Comparison of ENCODE assay signal across 1 cellular context in the genomic region with DNA sequence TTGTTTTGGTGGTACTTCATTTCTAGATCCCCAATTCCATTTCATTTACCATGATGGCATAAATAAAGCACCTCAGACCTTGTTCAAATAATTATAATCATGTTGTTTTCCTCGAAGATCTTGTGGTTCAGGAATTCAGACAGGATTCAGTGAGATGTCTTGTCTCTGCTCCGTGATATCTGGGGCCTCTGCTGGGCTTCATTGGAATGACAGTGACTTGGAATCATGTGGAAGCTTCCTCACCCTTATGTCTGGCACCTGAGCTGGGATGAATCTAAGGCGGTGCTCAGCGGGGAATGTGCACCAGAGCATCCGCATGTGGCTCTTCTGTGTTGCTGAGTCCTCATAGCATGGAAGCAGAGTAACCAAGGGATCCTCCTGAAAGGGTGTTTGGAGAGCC.
TF ChIP-seq lines count a peak whose summit lies in the region.

No MANE protein-coding gene starts in this region.

TF ChIP-seq in HepG2, 621 proteins besides CTCF, POLR2A, EP300 and RAD21 (continued from another document):
- TF ChIP-seq, protein P1, sequence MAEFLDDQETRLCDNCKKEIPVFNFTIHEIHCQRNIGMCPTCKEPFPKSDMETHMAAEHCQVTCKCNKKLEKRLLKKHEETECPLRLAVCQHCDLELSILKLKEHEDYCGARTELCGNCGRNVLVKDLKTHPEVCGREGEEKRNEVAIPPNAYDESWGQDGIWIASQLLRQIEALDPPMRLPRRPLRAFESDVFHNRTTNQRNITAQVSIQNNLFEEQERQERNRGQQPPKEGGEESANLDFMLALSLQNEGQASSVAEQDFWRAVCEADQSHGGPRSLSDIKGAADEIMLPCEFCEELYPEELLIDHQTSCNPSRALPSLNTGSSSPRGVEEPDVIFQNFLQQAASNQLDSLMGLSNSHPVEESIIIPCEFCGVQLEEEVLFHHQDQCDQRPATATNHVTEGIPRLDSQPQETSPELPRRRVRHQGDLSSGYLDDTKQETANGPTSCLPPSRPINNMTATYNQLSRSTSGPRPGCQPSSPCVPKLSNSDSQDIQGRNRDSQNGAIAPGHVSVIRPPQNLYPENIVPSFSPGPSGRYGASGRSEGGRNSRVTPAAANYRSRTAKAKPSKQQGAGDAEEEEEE (CRISPR knock-in tag; IDR thresholded peaks at IDR 0.05; ENCODE audit: borderline replicate concordance): no peak
- no peak for TF ChIP-seq ZMYM3 (CRISPR knock-in tag; IDR thresholded peaks at IDR 0.05)
- no peak for TF ChIP-seq MIXL1 (CRISPR knock-in tag; IDR thresholded peaks at IDR 0.05)
- TF ChIP-seq TOE1 (CRISPR knock-in tag; IDR thresholded peaks at IDR 0.05): no peak
- TF ChIP-seq, protein P2, sequence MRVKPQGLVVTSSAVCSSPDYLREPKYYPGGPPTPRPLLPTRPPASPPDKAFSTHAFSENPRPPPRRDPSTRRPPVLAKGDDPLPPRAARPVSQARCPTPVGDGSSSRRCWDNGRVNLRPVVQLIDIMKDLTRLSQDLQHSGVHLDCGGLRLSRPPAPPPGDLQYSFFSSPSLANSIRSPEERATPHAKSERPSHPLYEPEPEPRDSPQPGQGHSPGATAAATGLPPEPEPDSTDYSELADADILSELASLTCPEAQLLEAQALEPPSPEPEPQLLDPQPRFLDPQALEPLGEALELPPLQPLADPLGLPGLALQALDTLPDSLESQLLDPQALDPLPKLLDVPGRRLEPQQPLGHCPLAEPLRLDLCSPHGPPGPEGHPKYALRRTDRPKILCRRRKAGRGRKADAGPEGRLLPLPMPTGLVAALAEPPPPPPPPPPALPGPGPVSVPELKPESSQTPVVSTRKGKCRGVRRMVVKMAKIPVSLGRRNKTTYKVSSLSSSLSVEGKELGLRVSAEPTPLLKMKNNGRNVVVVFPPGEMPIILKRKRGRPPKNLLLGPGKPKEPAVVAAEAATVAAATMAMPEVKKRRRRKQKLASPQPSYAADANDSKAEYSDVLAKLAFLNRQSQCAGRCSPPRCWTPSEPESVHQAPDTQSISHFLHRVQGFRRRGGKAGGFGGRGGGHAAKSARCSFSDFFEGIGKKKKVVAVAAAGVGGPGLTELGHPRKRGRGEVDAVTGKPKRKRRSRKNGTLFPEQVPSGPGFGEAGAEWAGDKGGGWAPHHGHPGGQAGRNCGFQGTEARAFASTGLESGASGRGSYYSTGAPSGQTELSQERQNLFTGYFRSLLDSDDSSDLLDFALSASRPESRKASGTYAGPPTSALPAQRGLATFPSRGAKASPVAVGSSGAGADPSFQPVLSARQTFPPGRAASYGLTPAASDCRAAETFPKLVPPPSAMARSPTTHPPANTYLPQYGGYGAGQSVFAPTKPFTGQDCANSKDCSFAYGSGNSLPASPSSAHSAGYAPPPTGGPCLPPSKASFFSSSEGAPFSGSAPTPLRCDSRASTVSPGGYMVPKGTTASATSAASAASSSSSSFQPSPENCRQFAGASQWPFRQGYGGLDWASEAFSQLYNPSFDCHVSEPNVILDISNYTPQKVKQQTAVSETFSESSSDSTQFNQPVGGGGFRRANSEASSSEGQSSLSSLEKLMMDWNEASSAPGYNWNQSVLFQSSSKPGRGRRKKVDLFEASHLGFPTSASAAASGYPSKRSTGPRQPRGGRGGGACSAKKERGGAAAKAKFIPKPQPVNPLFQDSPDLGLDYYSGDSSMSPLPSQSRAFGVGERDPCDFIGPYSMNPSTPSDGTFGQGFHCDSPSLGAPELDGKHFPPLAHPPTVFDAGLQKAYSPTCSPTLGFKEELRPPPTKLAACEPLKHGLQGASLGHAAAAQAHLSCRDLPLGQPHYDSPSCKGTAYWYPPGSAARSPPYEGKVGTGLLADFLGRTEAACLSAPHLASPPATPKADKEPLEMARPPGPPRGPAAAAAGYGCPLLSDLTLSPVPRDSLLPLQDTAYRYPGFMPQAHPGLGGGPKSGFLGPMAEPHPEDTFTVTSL (CRISPR knock-in tag; IDR thresholded peaks at IDR 0.05; ENCODE audit: borderline replicate concordance): no peak
TF ChIP-seq in HepG2: peak in this region for 0.
